In genomic region chr1:225437710-225438437, GRCh38 we compare ENCODE assay signal across 9 cellular contexts. TPM values are rescaled to one million over a fixed set of nuclear protein-coding genes. Genes with fewer than 3 reads are reported as not detected.
DNase-seq lines count a peak whose midpoint lies in the region; ATAC-seq and TF ChIP-seq lines count a peak whose summit lies in the region.
"Had no signal": no experiment of that assay in that cellular context is flagged by ENCODE, and none has a peak within 500 bp of the region (broad histone marks: within the 10 kb centered on the region; RNA-seq: fewer than 3 reads in every experiment).

No MANE protein-coding gene starts in this region.

- DNase-seq in SK-N-SH (no peak), fibroblast of villous mesenchyme (ENCODE audit: low read depth) (peak; percentile 34), NCI-H526 treated with DMSO at 0.1 percent for 48 hours (lab: John Stamatoyannopoulos, UW) (no peak), retina (no peak)

- H3K27ac ChIP-seq in 22Rv1 (no peak overlapping the region), SK-N-SH (ENCODE audit: low read depth in 2 of 2, low read length in 1 of 2) (no peak overlapping the region)

- H2AFZ ChIP-seq in SK-N-SH (ENCODE audit: low read depth): 0 out of 2 replicates have a peak overlapping the region, but pooled peaks have one; percentile 57

- peak; percentile 59 for TF ChIP-seq CTCF in 22Rv1 (IDR thresholded peaks at IDR 0.05)
- peak; percentile 25; the same call in 1 of the 2 replicates for TF ChIP-seq CTCF in GM12875 (IDR thresholded peaks at IDR 0.05; ENCODE audit: borderline replicate concordance, insufficient read depth, low read depth, low read length)
- peak; percentile 54 for TF ChIP-seq CTCF in SK-N-SH (IDR thresholded peaks at IDR 0.05)
- TF ChIP-seq CTCF in fibroblast of villous mesenchyme (IDR thresholded peaks at IDR 0.05; ENCODE audit: insufficient read depth, low read depth, low read length): peak; percentile 67

- ATAC-seq in GM19395 (IDR thresholded peaks at IDR 0.05; ENCODE audit: unreplicated experiment) (no peak), HG03342 (IDR thresholded peaks at IDR 0.05; ENCODE audit: unreplicated experiment) (no peak)

- no peaks in the 10 kb centered on the region for H3K36me3 ChIP-seq in SK-N-SH (replicated peaks in 1 of 2; ENCODE audit: control insufficient read depth in 1 of 2, insufficient read depth in 2 of 2, low read length in 1 of 2)

- H3K27me3 ChIP-seq in SK-N-SH (ENCODE audit: insufficient read depth): no peaks in the 10 kb centered on the region

- CTCF ChIA-PET in SK-N-SH (lab: Yijun Ruan, JAX): interaction anchor here (0.6 to 1.2 kb wide), 3 partner anchors 13 to 108 kb away, joined by 3 to 4 read pairs (median 4); no protein-coding TSS in a partner anchor

- POLR2A ChIA-PET in SK-N-SH (lab: Yijun Ruan, JAX): no interaction called here

- no peaks in the 10 kb centered on the region for H4K20me1 ChIP-seq in SK-N-SH (ENCODE audit: insufficient read depth)

- H3K4me3 ChIP-seq in GM12875 (ENCODE audit: low read depth, low read length) (no peak overlapping the region), SK-N-SH (ENCODE audit: low read depth in 2 of 2, low read length in 1 of 2) (no peak overlapping the region), fibroblast of villous mesenchyme (ENCODE audit: low read depth, low read length) (no peak overlapping the region)
- H3K4me3 ChIP-seq: lung had no signal

- no peaks in the 10 kb centered on the region for H3K79me2 ChIP-seq in SK-N-SH (ENCODE audit: insufficient read depth)

- peaks cover 0 to 7% of the 10 kb centered on the region in 2 experiments; a peak in 1 of 4 replicates for H3K4me1 ChIP-seq in SK-N-SH (ENCODE audit: control insufficient read depth in 1 of 2, insufficient read depth in 2 of 2, low read depth in 1 of 2, low read length in 1 of 2)

- peak; percentile 37 for TF ChIP-seq RAD21 in SK-N-SH (IDR thresholded peaks at IDR 0.05; ENCODE audit: low read length)

- H3F3A ChIP-seq in SK-N-SH (replicated peaks; ENCODE audit: insufficient read depth): no peaks in the 10 kb centered on the region

- WGBS in SK-N-SH (ENCODE audit: low lambda C conversion rate): 79% methylated on average over 5 of the region's 5 CpGs

- no peaks in the 10 kb centered on the region for H3K9me3 ChIP-seq in SK-N-SH

- H3K9me2 ChIP-seq in SK-N-SH: no peaks in the 10 kb centered on the region

- H3K9ac ChIP-seq in SK-N-SH: no peak overlapping the region

- no peak for TF ChIP-seq EP300 in SK-N-SH (IDR thresholded peaks at IDR 0.05; ENCODE audit: borderline replicate concordance in 1 of 2, low read depth in 1 of 2, low read length in 1 of 2)

- no peak overlapping the region for H3K4me2 ChIP-seq in SK-N-SH

TF ChIP-seq in SK-N-SH, 30 proteins besides CTCF, POLR2A, EP300 and RAD21:
- TF ChIP-seq, protein P1, sequence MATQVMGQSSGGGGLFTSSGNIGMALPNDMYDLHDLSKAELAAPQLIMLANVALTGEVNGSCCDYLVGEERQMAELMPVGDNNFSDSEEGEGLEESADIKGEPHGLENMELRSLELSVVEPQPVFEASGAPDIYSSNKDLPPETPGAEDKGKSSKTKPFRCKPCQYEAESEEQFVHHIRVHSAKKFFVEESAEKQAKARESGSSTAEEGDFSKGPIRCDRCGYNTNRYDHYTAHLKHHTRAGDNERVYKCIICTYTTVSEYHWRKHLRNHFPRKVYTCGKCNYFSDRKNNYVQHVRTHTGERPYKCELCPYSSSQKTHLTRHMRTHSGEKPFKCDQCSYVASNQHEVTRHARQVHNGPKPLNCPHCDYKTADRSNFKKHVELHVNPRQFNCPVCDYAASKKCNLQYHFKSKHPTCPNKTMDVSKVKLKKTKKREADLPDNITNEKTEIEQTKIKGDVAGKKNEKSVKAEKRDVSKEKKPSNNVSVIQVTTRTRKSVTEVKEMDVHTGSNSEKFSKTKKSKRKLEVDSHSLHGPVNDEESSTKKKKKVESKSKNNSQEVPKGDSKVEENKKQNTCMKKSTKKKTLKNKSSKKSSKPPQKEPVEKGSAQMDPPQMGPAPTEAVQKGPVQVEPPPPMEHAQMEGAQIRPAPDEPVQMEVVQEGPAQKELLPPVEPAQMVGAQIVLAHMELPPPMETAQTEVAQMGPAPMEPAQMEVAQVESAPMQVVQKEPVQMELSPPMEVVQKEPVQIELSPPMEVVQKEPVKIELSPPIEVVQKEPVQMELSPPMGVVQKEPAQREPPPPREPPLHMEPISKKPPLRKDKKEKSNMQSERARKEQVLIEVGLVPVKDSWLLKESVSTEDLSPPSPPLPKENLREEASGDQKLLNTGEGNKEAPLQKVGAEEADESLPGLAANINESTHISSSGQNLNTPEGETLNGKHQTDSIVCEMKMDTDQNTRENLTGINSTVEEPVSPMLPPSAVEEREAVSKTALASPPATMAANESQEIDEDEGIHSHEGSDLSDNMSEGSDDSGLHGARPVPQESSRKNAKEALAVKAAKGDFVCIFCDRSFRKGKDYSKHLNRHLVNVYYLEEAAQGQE (IDR thresholded peaks at IDR 0.05; ENCODE audit: low read depth, low read length): no peak
- TF ChIP-seq SMC3 (IDR thresholded peaks at IDR 0.05; ENCODE audit: low read depth, low read length): peak; percentile 24; the same call in 1 of the 2 replicates

RNA-seq across cellular contexts. Expression of gene LBR, which starts 10.0 kb away (rescaled TPM):
- 10.6 and 11.7 TPM in 2 replicates for polyA plus RNA-seq in SK-N-SH (2012; rRNA removed)
- polyA plus RNA-seq in SK-N-SH (2012; cell fraction: cytosol; rRNA removed): 10.0 and 10.7 TPM in 2 replicates
- 19.0 and 22.4 TPM in 2 replicates for polyA plus RNA-seq in SK-N-SH (2012; cell fraction: nucleus; rRNA removed)
- total RNA-seq in fibroblast of villous mesenchyme: 38.7 and 55.7 TPM in 2 replicates
